In the genomic region with DNA sequence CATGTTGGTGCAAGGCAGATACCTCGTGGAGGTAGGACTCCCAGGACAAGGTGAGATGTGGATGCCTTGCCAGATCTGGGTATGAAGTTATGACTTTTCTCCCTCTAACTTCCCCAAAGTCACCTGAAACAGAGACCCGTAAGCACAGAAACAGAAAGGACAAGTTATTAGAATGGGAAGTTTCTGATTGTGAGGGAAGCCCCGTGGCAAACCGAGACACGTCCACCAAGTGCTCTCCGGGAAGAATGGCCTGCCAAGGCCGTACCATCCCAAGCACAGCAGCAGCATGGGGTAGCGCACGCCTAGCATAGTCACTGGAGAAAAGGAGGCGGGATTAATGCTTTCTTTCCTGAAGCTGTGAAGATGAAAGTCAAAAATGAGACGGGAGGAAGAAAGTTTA, we compare ENCODE assay signal across 1 cellular context.
TF ChIP-seq lines count a peak whose summit lies in the region.

No MANE protein-coding gene starts in this region.

TF ChIP-seq in GM23338, 12 proteins besides CTCF, POLR2A, EP300 and RAD21 (continued from another document):
- TF ChIP-seq ZNF462 (CRISPR knock-in tag; IDR thresholded peaks at IDR 0.05): no peak
- no peak for TF ChIP-seq EZH2 (IDR thresholded peaks at IDR 0.05; ENCODE audit: low read depth, unreplicated experiment)
- no peak for TF ChIP-seq ZNF114 (CRISPR knock-in tag; IDR thresholded peaks at IDR 0.05)
- TF ChIP-seq, protein P1, sequence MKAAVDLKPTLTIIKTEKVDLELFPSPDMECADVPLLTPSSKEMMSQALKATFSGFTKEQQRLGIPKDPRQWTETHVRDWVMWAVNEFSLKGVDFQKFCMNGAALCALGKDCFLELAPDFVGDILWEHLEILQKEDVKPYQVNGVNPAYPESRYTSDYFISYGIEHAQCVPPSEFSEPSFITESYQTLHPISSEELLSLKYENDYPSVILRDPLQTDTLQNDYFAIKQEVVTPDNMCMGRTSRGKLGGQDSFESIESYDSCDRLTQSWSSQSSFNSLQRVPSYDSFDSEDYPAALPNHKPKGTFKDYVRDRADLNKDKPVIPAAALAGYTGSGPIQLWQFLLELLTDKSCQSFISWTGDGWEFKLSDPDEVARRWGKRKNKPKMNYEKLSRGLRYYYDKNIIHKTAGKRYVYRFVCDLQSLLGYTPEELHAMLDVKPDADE (IDR thresholded peaks at IDR 0.05): no peak
- TF ChIP-seq CREB1 (CRISPR knock-in tag; IDR thresholded peaks at IDR 0.05; ENCODE audit: low read depth): no peak
- no peak for TF ChIP-seq JUNB (IDR thresholded peaks at IDR 0.05; ENCODE audit: unreplicated experiment)
- no peak for TF ChIP-seq POLR2AphosphoS5 (IDR thresholded peaks at IDR 0.05; ENCODE audit: low read depth)
- TF ChIP-seq EZH2phosphoT487 (IDR thresholded peaks at IDR 0.05; ENCODE audit: unreplicated experiment): no peak
- no peak for TF ChIP-seq ZNF331 (CRISPR knock-in tag; IDR thresholded peaks at IDR 0.05; ENCODE audit: low read depth)
